In the genomic region with DNA sequence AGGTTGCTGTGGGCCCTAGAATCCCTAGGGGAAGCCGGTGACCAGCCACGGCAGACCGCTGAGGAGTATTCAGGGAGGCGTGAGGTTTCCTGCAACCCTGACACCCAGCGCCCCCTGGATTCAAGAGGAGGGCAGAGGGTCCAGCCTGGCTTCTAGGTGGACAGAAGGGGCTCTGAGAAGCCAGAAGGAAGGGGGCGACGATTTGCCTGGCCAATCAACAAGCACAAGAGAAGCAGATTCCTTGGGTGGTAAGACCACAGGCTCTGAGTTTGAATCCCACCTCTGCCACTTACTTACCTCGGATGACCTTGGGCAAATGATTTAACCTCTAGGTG, we compare ENCODE assay signal across 17 cellular contexts. TPM values are rescaled to one million over a fixed set of nuclear protein-coding genes. Genes with fewer than 3 reads are reported as not detected.
"Had no signal": no experiment of that assay in that cellular context is flagged by ENCODE, and none has a peak within 500 bp of the region (broad histone marks: within the 10 kb centered on the region; RNA-seq: fewer than 3 reads in every experiment).

No MANE protein-coding gene starts in this region.

- H3K4me1 ChIP-seq: colonic mucosa, thyroid gland had no signal

- FAIRE-seq: TTC549 had no signal

- H3K36me3 ChIP-seq: colonic mucosa, thyroid gland had no signal

- H3K9me3 Mint-ChIP-seq: activated naive CD8-positive, alpha-beta T cell treated with anti-CD3 and anti-CD28 coated beads for 36 hours; central memory CD8-positive, alpha-beta T cell; immature natural killer cell; T-helper 2 cell treated with Interferon-gamma antibody and Interleukin-4, amounts not matched to agents 5 μg/mL and 100 μg/mL, for 36 hours had no signal

- H3K4me1 Mint-ChIP-seq: activated naive CD8-positive, alpha-beta T cell treated with anti-CD3 and anti-CD28 coated beads for 36 hours; central memory CD8-positive, alpha-beta T cell; immature natural killer cell had no signal

- DNase-seq: activated CD4-positive, alpha-beta memory T cell treated with anti-CD3 and anti-CD28 coated beads for 36 hours; activated CD4-positive, alpha-beta T cell treated with anti-CD3 and anti-CD28 coated beads for 4 hours; activated naive CD8-positive, alpha-beta T cell treated with anti-CD3 and anti-CD28 coated beads for 36 hours; activated T-cell treated with anti-CD3 and anti-CD28 coated beads for 4 hours; amniotic stem cell; colonic mucosa; foreskin melanocyte; immature natural killer cell; kidney glomerular epithelial cell; naive thymus-derived CD4-positive, alpha-beta T cell; retina; stimulated activated CD8-positive, alpha-beta memory T cell treated with anti-CD3 and anti-CD28 coated beads, Interleukin-4, amount 100 ng/mL, for 48 hours; stimulated activated naive CD4-positive, alpha-beta T cell; thyroid gland had no signal

- H3K27ac ChIP-seq: colonic mucosa, thyroid gland had no signal

- H3K27ac Mint-ChIP-seq: activated CD4-positive, alpha-beta memory T cell treated with anti-CD3 and anti-CD28 coated beads for 36 hours; activated naive CD8-positive, alpha-beta T cell treated with anti-CD3 and anti-CD28 coated beads for 36 hours; immature natural killer cell; naive thymus-derived CD4-positive, alpha-beta T cell; T-helper 2 cell treated with Interferon-gamma antibody and Interleukin-4, amounts not matched to agents 5 μg/mL and 100 μg/mL, for 36 hours had no signal

- H3K36me3 Mint-ChIP-seq: activated CD4-positive, alpha-beta memory T cell treated with anti-CD3 and anti-CD28 coated beads for 36 hours; activated naive CD8-positive, alpha-beta T cell treated with anti-CD3 and anti-CD28 coated beads for 36 hours; immature natural killer cell; naive thymus-derived CD4-positive, alpha-beta T cell had no signal

- H3K4me3 ChIP-seq: colonic mucosa, thyroid gland had no signal

- ATAC-seq: naive thymus-derived CD4-positive, alpha-beta T cell had no signal

- H3K9me3 ChIP-seq: colonic mucosa, thyroid gland had no signal

- H3K4me3 Mint-ChIP-seq: activated CD4-positive, alpha-beta memory T cell treated with anti-CD3 and anti-CD28 coated beads for 36 hours; activated naive CD8-positive, alpha-beta T cell treated with anti-CD3 and anti-CD28 coated beads for 36 hours; central memory CD8-positive, alpha-beta T cell; immature natural killer cell; naive thymus-derived CD4-positive, alpha-beta T cell; T-helper 2 cell treated with Interferon-gamma antibody and Interleukin-4, amounts not matched to agents 5 μg/mL and 100 μg/mL, for 36 hours had no signal

- H3K27me3 ChIP-seq: colonic mucosa, thyroid gland had no signal

RNA-seq across cellular contexts. Expression of gene C16orf74, which starts 51.7 kb away (rescaled TPM):
- total RNA-seq: activated CD4-positive, alpha-beta memory T cell treated with anti-CD3 and anti-CD28 coated beads for 36 hours had no signal
